Comparison of ENCODE assay signal across 8 cellular contexts in genomic region chr17:1492249-1493206, GRCh38. TPM values are rescaled to one million over a fixed set of nuclear protein-coding genes. Genes with fewer than 3 reads are reported as not detected.
A peak's percentile ranks its signal among the peaks of the same experiment; 100 is the strongest.
DNase-seq lines count a peak whose midpoint lies in the region; ATAC-seq and TF ChIP-seq lines count a peak whose summit lies in the region.

Gene MYO1C (minus strand): TSS chr17:1492686. CDS start chr17:1492487, 199 bp downstream.

- peak within 1 kb of the TSS; percentile 78 for H3K4me3 Mint-ChIP-seq in T-helper 1 cell treated with Interleukin-12 subunit alpha and Interleukin-12 subunit beta and Interleukin-4 antibody, amounts not matched to agents 30 μg/mL and 1 μg/mL, for 36 hours

- H2AFZ ChIP-seq in DND-41 (ENCODE audit: low read depth, low read length): 0 out of 2 replicates have a peak within 1 kb of the TSS, but pooled peaks have one; percentile 30

- DNase-seq in DND-41 (no peak), fibroblast of villous mesenchyme (ENCODE audit: low read depth) (no peak), omental fat pad (ENCODE audit: low spot score) (no peak), RPMI8226 (no peak), 8988T (no peak)

- H3K27me3 ChIP-seq in DND-41 (ENCODE audit: insufficient read depth, low read length, poor library complexity): peaks cover 5% of the 10 kb centered on the region

- H3K4me2 ChIP-seq in DND-41 (ENCODE audit: insufficient read depth, low read length): peak within 1 kb of the TSS; percentile 94

- H3K9me3 Mint-ChIP-seq in T-helper 1 cell treated with Interleukin-12 subunit alpha and Interleukin-12 subunit beta and Interleukin-4 antibody, amounts not matched to agents 30 μg/mL and 1 μg/mL, for 36 hours: no peaks in the 10 kb centered on the region

- peak within 1 kb of the TSS; percentile 71 for H3K27ac Mint-ChIP-seq in T-helper 1 cell treated with Interleukin-12 subunit alpha and Interleukin-12 subunit beta and Interleukin-4 antibody, amounts not matched to agents 30 μg/mL and 1 μg/mL, for 36 hours

- H3K27me3 Mint-ChIP-seq in T-helper 1 cell treated with Interleukin-12 subunit alpha and Interleukin-12 subunit beta and Interleukin-4 antibody, amounts not matched to agents 30 μg/mL and 1 μg/mL, for 36 hours (ENCODE audit: low read depth): no peaks in the 10 kb centered on the region

- no peak within 1 kb of the TSS for H3K27ac ChIP-seq in DND-41 (ENCODE audit: low read length)

- peaks cover 31% of the 10 kb centered on the region for H3K4me1 ChIP-seq in DND-41 (ENCODE audit: insufficient read depth, low read length)

- H3K36me3 ChIP-seq in DND-41 (ENCODE audit: insufficient read depth, low read length): peaks cover 28% of the 10 kb centered on the region

- H3K79me2 ChIP-seq in DND-41 (ENCODE audit: insufficient read depth, low read length): no peaks in the 10 kb centered on the region

- peak within 1 kb of the TSS; percentile 68 for H3K9ac ChIP-seq in DND-41 (ENCODE audit: low read depth, low read length)

- H3K4me1 Mint-ChIP-seq in T-helper 1 cell treated with Interleukin-12 subunit alpha and Interleukin-12 subunit beta and Interleukin-4 antibody, amounts not matched to agents 30 μg/mL and 1 μg/mL, for 36 hours (ENCODE audit: low read depth): peaks cover 12% of the 10 kb centered on the region

- ATAC-seq in DND-41 (ENCODE audit: insufficient read depth, low read depth) (no peak), omental fat pad (ENCODE audit: low FRiP score) (no peak), GM21367 (IDR thresholded peaks at IDR 0.05; ENCODE audit: unreplicated experiment) (no peak), GM18520 (IDR thresholded peaks at IDR 0.05; ENCODE audit: unreplicated experiment) (no peak)

- TF ChIP-seq CTCF in DND-41 (IDR thresholded peaks at IDR 0.05; ENCODE audit: borderline replicate concordance, extremely low read depth, low read length, poor library complexity, severe bottlenecking) (no peak), fibroblast of villous mesenchyme (IDR thresholded peaks at IDR 0.05; ENCODE audit: insufficient read depth, low read depth, low read length) (no peak), omental fat pad (IDR thresholded peaks at IDR 0.05) (no peak)

- no peaks in the 10 kb centered on the region for H3K9me3 ChIP-seq in DND-41 (ENCODE audit: insufficient read depth, low read length, severe bottlenecking)

- no peaks in the 10 kb centered on the region for H3K36me3 Mint-ChIP-seq in T-helper 1 cell treated with Interleukin-12 subunit alpha and Interleukin-12 subunit beta and Interleukin-4 antibody, amounts not matched to agents 30 μg/mL and 1 μg/mL, for 36 hours (ENCODE audit: low read depth)

- peaks cover 21% of the 10 kb centered on the region for H4K20me1 ChIP-seq in DND-41 (ENCODE audit: insufficient read depth, low read length)

- H3K4me3 ChIP-seq in DND-41 (ENCODE audit: low read depth in 1 of 2, low read length in 2 of 2) (peak within 1 kb of the TSS in 1 of 2 experiments; percentile 71; a peak in 2 of 4 replicates), fibroblast of villous mesenchyme (ENCODE audit: low read depth, low read length) (peak within 1 kb of the TSS; percentile 63)

RNA-seq across cellular contexts. Expression of gene MYO1C, which starts in this region (rescaled TPM):
- total RNA-seq in fibroblast of villous mesenchyme: 227 and 267 TPM in 2 replicates
- total RNA-seq in omental fat pad: 100 to 1,000 TPM; 194 to 367 (median 207) TPM
